ENCODE assay signal across 1 cellular context in the genomic region with DNA sequence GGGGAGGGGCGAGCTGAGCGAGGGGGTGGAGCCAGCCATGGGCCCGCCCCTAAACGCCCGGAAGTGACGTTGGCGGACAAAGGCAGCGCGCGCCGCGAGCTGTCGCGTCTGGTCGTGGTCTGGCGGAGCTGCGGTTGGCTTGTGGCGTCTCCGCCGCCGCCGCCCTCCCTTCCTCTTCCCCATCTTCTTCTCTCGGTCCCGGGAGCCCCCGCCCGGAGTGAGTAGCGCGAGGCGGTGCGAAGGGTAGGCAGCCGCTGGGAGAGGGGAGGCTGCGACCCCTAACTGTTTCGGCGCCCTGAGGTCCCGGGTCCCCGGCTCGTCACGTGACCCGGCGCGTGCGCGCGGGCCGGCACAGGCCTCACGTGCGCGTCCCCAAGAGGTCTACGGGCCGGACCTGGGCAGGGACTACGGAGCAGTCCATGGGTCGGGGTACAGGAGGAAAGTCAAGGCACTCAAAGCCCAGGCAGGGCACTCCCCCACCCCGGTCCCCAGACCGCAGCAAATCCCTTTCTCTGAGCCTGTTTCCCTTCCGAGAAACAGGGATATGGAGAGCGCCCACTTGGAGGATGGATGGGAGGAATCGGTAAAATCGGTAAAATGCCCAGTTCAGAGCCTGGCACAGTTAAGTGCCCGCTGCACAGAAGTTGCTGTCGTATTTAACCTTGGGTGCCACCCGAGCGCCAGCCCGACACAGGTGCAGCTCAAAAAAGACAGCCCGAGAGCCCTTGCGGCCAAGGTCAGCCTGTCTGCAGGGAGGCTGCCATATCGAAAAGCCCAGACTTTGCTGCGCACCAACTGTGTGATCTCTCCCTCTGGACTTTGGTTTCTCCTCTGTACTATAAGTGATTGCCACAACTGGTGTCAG.
A peak's percentile ranks its signal among the peaks of the same experiment; 100 is the strongest.
TF ChIP-seq lines count a peak whose summit lies in the region.

NTMT1 (plus strand) TSS at position 85 of the 865 bp plus-strand sequence. CDS start 6,541 bp downstream, outside the sequence.

TF ChIP-seq in HepG2, 621 proteins besides CTCF, POLR2A, EP300 and RAD21 (continued from another document and continues in another):
- TF ChIP-seq, protein P1, sequence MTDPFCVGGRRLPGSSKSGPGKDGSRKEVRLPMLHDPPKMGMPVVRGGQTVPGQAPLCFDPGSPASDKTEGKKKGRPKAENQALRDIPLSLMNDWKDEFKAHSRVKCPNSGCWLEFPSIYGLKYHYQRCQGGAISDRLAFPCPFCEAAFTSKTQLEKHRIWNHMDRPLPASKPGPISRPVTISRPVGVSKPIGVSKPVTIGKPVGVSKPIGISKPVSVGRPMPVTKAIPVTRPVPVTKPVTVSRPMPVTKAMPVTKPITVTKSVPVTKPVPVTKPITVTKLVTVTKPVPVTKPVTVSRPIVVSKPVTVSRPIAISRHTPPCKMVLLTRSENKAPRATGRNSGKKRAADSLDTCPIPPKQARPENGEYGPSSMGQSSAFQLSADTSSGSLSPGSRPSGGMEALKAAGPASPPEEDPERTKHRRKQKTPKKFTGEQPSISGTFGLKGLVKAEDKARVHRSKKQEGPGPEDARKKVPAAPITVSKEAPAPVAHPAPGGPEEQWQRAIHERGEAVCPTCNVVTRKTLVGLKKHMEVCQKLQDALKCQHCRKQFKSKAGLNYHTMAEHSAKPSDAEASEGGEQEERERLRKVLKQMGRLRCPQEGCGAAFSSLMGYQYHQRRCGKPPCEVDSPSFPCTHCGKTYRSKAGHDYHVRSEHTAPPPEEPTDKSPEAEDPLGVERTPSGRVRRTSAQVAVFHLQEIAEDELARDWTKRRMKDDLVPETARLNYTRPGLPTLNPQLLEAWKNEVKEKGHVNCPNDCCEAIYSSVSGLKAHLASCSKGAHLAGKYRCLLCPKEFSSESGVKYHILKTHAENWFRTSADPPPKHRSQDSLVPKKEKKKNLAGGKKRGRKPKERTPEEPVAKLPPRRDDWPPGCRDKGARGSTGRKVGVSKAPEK (CRISPR knock-in tag; IDR thresholded peaks at IDR 0.05; ENCODE audit: borderline replicate concordance) = peak; percentile 72; the same call in 1 of the 2 replicates
- TF ChIP-seq, protein P2, sequence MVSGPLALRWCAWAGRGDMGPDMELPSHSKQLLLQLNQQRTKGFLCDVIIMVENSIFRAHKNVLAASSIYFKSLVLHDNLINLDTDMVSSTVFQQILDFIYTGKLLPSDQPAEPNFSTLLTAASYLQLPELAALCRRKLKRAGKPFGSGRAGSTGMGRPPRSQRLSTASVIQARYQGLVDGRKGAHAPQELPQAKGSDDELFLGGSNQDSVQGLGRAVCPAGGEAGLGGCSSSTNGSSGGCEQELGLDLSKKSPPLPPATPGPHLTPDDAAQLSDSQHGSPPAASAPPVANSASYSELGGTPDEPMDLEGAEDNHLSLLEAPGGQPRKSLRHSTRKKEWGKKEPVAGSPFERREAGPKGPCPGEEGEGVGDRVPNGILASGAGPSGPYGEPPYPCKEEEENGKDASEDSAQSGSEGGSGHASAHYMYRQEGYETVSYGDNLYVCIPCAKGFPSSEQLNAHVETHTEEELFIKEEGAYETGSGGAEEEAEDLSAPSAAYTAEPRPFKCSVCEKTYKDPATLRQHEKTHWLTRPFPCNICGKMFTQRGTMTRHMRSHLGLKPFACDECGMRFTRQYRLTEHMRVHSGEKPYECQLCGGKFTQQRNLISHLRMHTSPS (CRISPR knock-in tag; IDR thresholded peaks at IDR 0.05; ENCODE audit: low read depth) = no peak; the same call in 1 of the 2 replicates
- no peak for TF ChIP-seq TCF7L2 (IDR thresholded peaks at IDR 0.05; ENCODE audit: low read depth, low read length)
- TF ChIP-seq ZNF772 (CRISPR knock-in tag; IDR thresholded peaks at IDR 0.05) = peak; percentile 60; the same call in 1 of the 2 replicates
- TF ChIP-seq ZNF841 (CRISPR knock-in tag; IDR thresholded peaks at IDR 0.05; ENCODE audit: borderline replicate concordance) = no peak
- no peak for TF ChIP-seq CCAR2 (optimal IDR thresholded peaks at IDR 0.05; ENCODE audit: low read depth, low read length)
- no peak for TF ChIP-seq ZNF780A (CRISPR knock-in tag; IDR thresholded peaks at IDR 0.05)
- peak; percentile 92 for TF ChIP-seq USF2 (IDR thresholded peaks at IDR 0.05; ENCODE audit: low read depth, low read length)
- TF ChIP-seq USF2 (CRISPR knock-in tag; IDR thresholded peaks at IDR 0.05; ENCODE audit: borderline replicate concordance) = peak; percentile 96; the same call in 1 of the 2 replicates
- TF ChIP-seq ZNF674 (CRISPR knock-in tag; IDR thresholded peaks at IDR 0.05; ENCODE audit: low read depth) = no peak
- peak; percentile 88 for TF ChIP-seq ZNF232 (CRISPR knock-in tag; IDR thresholded peaks at IDR 0.05; ENCODE audit: borderline replicate concordance)
- TF ChIP-seq SRSF1 (optimal IDR thresholded peaks at IDR 0.05; ENCODE audit: low read depth, low read length) = no peak
- no peak for TF ChIP-seq ZNF652 (CRISPR knock-in tag; IDR thresholded peaks at IDR 0.05; ENCODE audit: borderline replicate concordance, low read depth)
- TF ChIP-seq ZNF580 (CRISPR knock-in tag; IDR thresholded peaks at IDR 0.05; ENCODE audit: borderline replicate concordance, low read depth) = no peak; the same call in 1 of the 2 replicates
- no peak for TF ChIP-seq SMC3 (IDR thresholded peaks at IDR 0.05; ENCODE audit: low read length)
- peak; percentile 35; the same call in 1 of the 2 replicates for TF ChIP-seq FIP1L1 (IDR thresholded peaks at IDR 0.05; ENCODE audit: borderline replicate concordance, insufficient read depth, low read depth, low read length)
- no peak for TF ChIP-seq ATAD3A (CRISPR knock-in tag; IDR thresholded peaks at IDR 0.05)
- TF ChIP-seq HINFP (CRISPR knock-in tag; IDR thresholded peaks at IDR 0.05; ENCODE audit: low read depth) = 0 out of 2 replicates have a peak, but pooled peaks have one; percentile 29
- no peak for TF ChIP-seq PHF21A (CRISPR knock-in tag; IDR thresholded peaks at IDR 0.05)
- TF ChIP-seq TOE1 (CRISPR knock-in tag; IDR thresholded peaks at IDR 0.05) = no peak
- TF ChIP-seq, protein P3, sequence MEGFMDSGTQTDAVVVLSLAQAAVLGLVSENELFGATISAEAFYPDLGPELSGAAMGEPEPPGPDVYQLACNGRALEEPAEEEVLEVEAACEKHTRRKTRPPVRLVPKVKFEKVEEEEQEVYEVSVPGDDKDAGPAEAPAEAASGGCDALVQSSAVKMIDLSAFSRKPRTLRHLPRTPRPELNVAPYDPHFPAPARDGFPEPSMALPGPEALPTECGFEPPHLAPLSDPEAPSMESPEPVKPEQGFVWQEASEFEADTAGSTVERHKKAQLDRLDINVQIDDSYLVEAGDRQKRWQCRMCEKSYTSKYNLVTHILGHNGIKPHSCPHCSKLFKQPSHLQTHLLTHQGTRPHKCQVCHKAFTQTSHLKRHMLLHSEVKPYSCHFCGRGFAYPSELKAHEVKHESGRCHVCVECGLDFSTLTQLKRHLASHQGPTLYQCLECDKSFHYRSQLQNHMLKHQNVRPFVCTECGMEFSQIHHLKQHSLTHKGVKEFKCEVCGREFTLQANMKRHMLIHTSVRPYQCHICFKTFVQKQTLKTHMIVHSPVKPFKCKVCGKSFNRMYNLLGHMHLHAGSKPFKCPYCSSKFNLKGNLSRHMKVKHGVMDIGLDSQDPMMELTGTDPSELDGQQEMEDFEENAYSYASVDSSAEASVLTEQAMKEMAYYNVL (CRISPR knock-in tag; IDR thresholded peaks at IDR 0.05; ENCODE audit: borderline replicate concordance) = no peak
- peak; percentile 44 for TF ChIP-seq ZNF263 (CRISPR knock-in tag; IDR thresholded peaks at IDR 0.05)
- no peak for TF ChIP-seq NR3C1 (CRISPR knock-in tag; IDR thresholded peaks at IDR 0.05)
- 0 out of 2 replicates have a peak, but pooled peaks have one; percentile 26 for TF ChIP-seq ZNF276 (CRISPR knock-in tag; IDR thresholded peaks at IDR 0.05; ENCODE audit: low read depth)
- TF ChIP-seq GATA4 (IDR thresholded peaks at IDR 0.05; ENCODE audit: borderline replicate concordance, low read depth) = peak; percentile 70; the same call in 1 of the 2 replicates
- TF ChIP-seq, protein P4, sequence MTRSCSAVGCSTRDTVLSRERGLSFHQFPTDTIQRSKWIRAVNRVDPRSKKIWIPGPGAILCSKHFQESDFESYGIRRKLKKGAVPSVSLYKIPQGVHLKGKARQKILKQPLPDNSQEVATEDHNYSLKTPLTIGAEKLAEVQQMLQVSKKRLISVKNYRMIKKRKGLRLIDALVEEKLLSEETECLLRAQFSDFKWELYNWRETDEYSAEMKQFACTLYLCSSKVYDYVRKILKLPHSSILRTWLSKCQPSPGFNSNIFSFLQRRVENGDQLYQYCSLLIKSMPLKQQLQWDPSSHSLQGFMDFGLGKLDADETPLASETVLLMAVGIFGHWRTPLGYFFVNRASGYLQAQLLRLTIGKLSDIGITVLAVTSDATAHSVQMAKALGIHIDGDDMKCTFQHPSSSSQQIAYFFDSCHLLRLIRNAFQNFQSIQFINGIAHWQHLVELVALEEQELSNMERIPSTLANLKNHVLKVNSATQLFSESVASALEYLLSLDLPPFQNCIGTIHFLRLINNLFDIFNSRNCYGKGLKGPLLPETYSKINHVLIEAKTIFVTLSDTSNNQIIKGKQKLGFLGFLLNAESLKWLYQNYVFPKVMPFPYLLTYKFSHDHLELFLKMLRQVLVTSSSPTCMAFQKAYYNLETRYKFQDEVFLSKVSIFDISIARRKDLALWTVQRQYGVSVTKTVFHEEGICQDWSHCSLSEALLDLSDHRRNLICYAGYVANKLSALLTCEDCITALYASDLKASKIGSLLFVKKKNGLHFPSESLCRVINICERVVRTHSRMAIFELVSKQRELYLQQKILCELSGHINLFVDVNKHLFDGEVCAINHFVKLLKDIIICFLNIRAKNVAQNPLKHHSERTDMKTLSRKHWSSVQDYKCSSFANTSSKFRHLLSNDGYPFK (CRISPR knock-in tag; IDR thresholded peaks at IDR 0.05; ENCODE audit: borderline replicate concordance) = peak; percentile 77
- peak; percentile 97; the same call in 1 of the 2 replicates for TF ChIP-seq ZNF605 (CRISPR knock-in tag; IDR thresholded peaks at IDR 0.05)
- no peak for TF ChIP-seq ATF7 (IDR thresholded peaks at IDR 0.05)
- no peak; the same call in 1 of the 2 replicates for TF ChIP-seq ATF7 (CRISPR knock-in tag; IDR thresholded peaks at IDR 0.05)
- no peak for TF ChIP-seq ZNF883 (CRISPR knock-in tag; IDR thresholded peaks at IDR 0.05; ENCODE audit: not compliant biosample characterization)
- no peak for TF ChIP-seq NFYC (CRISPR knock-in tag; IDR thresholded peaks at IDR 0.05)
- no peak for TF ChIP-seq TEF (CRISPR knock-in tag; IDR thresholded peaks at IDR 0.05)
- TF ChIP-seq ZNF678 (CRISPR knock-in tag; IDR thresholded peaks at IDR 0.05) = no peak
- no peak for TF ChIP-seq ZNF615 (CRISPR knock-in tag; IDR thresholded peaks at IDR 0.05; ENCODE audit: borderline replicate concordance)
- TF ChIP-seq GABPA (IDR thresholded peaks at IDR 0.05; ENCODE audit: low read depth, low read length) = peak; percentile 78
- peak; percentile 90 for TF ChIP-seq GABPA (CRISPR knock-in tag; IDR thresholded peaks at IDR 0.05; ENCODE audit: low read depth)
- TF ChIP-seq PCBP1 (IDR thresholded peaks at IDR 0.05; ENCODE audit: borderline replicate concordance, low read depth, low read length) = no peak
- no peak for TF ChIP-seq ZKSCAN5 (CRISPR knock-in tag; IDR thresholded peaks at IDR 0.05)
- peak; percentile 81; the same call in 1 of the 2 replicates for TF ChIP-seq SALL1 (CRISPR knock-in tag; IDR thresholded peaks at IDR 0.05)
- TF ChIP-seq ZMAT5 (CRISPR knock-in tag; IDR thresholded peaks at IDR 0.05; ENCODE audit: borderline replicate concordance, low read depth) = no peak
- TF ChIP-seq HNF4G (IDR thresholded peaks at IDR 0.05; ENCODE audit: borderline replicate concordance, low read depth, low read length) = peak; percentile 75
- peak; percentile 51; the same call in 1 of the 2 replicates for TF ChIP-seq HNF4G (CRISPR knock-in tag; IDR thresholded peaks at IDR 0.05; ENCODE audit: borderline replicate concordance, low read depth)
